ENCODE assay signal across 8 cellular contexts in genomic region chr14:45135181-45135580, GRCh38. TPM values are rescaled to one million over a fixed set of nuclear protein-coding genes. Genes with fewer than 3 reads are reported as not detected.
DNase-seq lines count a peak whose midpoint lies in the region; ATAC-seq and TF ChIP-seq lines count a peak whose summit lies in the region.

No MANE protein-coding gene starts in this region.

- no peaks in the 10 kb centered on the region for H3K27me3 Mint-ChIP-seq in stimulated activated naive CD8-positive, alpha-beta T cell treated with anti-CD3 and anti-CD28 coated beads, Interleukin-15, amount 100 ng/mL, for 72 hours

- peak overlapping the region; percentile 93 for H3K9ac ChIP-seq in GM23248

- H3K79me2 ChIP-seq in GM23248 (ENCODE audit: insufficient read depth), result peaks cover 78% of the 10 kb centered on the region

- H3K9me2 ChIP-seq in GM23248 (ENCODE audit: insufficient read depth), result no peaks in the 10 kb centered on the region

- no peak for TF ChIP-seq CTCF in 22Rv1 (IDR thresholded peaks at IDR 0.05)

- DNase-seq in GM23248 (peak; percentile 72), NK-92 (lab: John Stamatoyannopoulos, UW; ENCODE audit: unreplicated experiment) (no peak), HuH-7 (ENCODE audit: low spot score) (no peak)
- DNase-seq in activated naive CD4-positive, alpha-beta T cell treated with anti-CD3 and anti-CD28 coated beads, Interleukin-2, amount 50 U/mL, for 72 hours (ENCODE audit: low spot score in 2 of 2), result peak in 1 of 2 donors; percentile 9
- DNase-seq in stimulated activated naive CD8-positive, alpha-beta T cell treated with anti-CD3 and anti-CD28 coated beads, Interleukin-15, amount 100 ng/mL, for 72 hours, result no peak

- peaks cover 15 to 23% of the 10 kb centered on the region in 2 donors for H3K36me3 Mint-ChIP-seq in activated naive CD4-positive, alpha-beta T cell treated with anti-CD3 and anti-CD28 coated beads, Interleukin-2, amount 50 U/mL, for 72 hours

- H3K9me3 ChIP-seq in GM23248 (ENCODE audit: low read depth) (no peaks in the 10 kb centered on the region), iPS-18c (ENCODE audit: control insufficient read depth, insufficient read depth, low read length) (no peaks in the 10 kb centered on the region)

- H3K27ac ChIP-seq in 22Rv1 (peak overlapping the region; percentile 89), GM23248 (peak overlapping the region; percentile 76)

- WGBS in GM23248 (ENCODE audit: low coverage in 1 of 2, low lambda C conversion rate in 2 of 2, missing lambda C conversion rate in 2 of 2), 2 experiments, result 0 to 1% methylated on average over 7 of the region's 7 CpGs

- no peak for ATAC-seq in activated naive CD4-positive, alpha-beta T cell treated with anti-CD3 and anti-CD28 coated beads, Interleukin-2, amount 50 U/mL, for 72 hours
- no peak for ATAC-seq in stimulated activated naive CD8-positive, alpha-beta T cell treated with anti-CD3 and anti-CD28 coated beads, Interleukin-15, amount 100 ng/mL, for 72 hours
- ATAC-seq in GM19395 (IDR thresholded peaks at IDR 0.05; ENCODE audit: unreplicated experiment), result no peak

- no peaks in the 10 kb centered on the region for H3K27me3 ChIP-seq in GM23248 (replicated peaks; ENCODE audit: insufficient read depth)

- H3F3A ChIP-seq in GM23248 (ENCODE audit: insufficient read depth), result peaks cover 15% of the 10 kb centered on the region; the same call in 1 of the 2 replicates

- H3K4me3 Mint-ChIP-seq in stimulated activated naive CD8-positive, alpha-beta T cell treated with anti-CD3 and anti-CD28 coated beads, Interleukin-15, amount 100 ng/mL, for 72 hours, result peak overlapping the region; percentile 96 to 100

- peaks cover 26% of the 10 kb centered on the region for H3K4me1 Mint-ChIP-seq in stimulated activated naive CD8-positive, alpha-beta T cell treated with anti-CD3 and anti-CD28 coated beads, Interleukin-15, amount 100 ng/mL, for 72 hours

- H3K36me3 ChIP-seq in GM23248 (ENCODE audit: low read depth), result no peaks in the 10 kb centered on the region

- peak overlapping the region; percentile 90 for H3K4me3 ChIP-seq in GM23248
- peak overlapping the region; percentile 36; the same call in 1 of the 2 replicates for H3K4me3 ChIP-seq in iPS-18c (ENCODE audit: insufficient read depth, low read depth, low read length)

- in situ Hi-C loops in GM23248 (cut with MboI), result no loop called here

- H3K4me2 ChIP-seq in GM23248 (ENCODE audit: unreplicated experiment), result peak overlapping the region; percentile 93

- H4K20me1 ChIP-seq in GM23248 (ENCODE audit: insufficient read depth), result no peaks in the 10 kb centered on the region; the same call in 1 of the 2 replicates

- H2AFZ ChIP-seq in GM23248, result peak overlapping the region; percentile 100

- H3K9me3 Mint-ChIP-seq in activated naive CD4-positive, alpha-beta T cell treated with anti-CD3 and anti-CD28 coated beads, Interleukin-2, amount 50 U/mL, for 72 hours, result no peaks in the 10 kb centered on the region
- no peaks in the 10 kb centered on the region for H3K9me3 Mint-ChIP-seq in stimulated activated naive CD8-positive, alpha-beta T cell treated with anti-CD3 and anti-CD28 coated beads, Interleukin-15, amount 100 ng/mL, for 72 hours

- H3K4me1 ChIP-seq in GM23248 (ENCODE audit: insufficient read depth), result peaks cover 21% of the 10 kb centered on the region

- H3K27ac Mint-ChIP-seq in activated naive CD4-positive, alpha-beta T cell treated with anti-CD3 and anti-CD28 coated beads, Interleukin-2, amount 50 U/mL, for 72 hours, result peak overlapping the region; percentile 97 to 100
- peak overlapping the region; percentile 99 to 100 for H3K27ac Mint-ChIP-seq in stimulated activated naive CD8-positive, alpha-beta T cell treated with anti-CD3 and anti-CD28 coated beads, Interleukin-15, amount 100 ng/mL, for 72 hours

RNA-seq across cellular contexts. Expression of gene FANCM, which starts 0.5 kb away (rescaled TPM):
- 4.6 and 6.7 TPM in 2 replicates for total RNA-seq in GM23248 (2014; rRNA removed; shearing (Covaris generic))
- polyA plus RNA-seq in GM23248 (2016; fragmentation: Nextera tagmentation; extraction: Ambion mirVana), result 3.0 and 4.1 TPM in 2 replicates
- 10 to 100 TPM; 17.5 to 24.8 TPM for total RNA-seq in activated naive CD4-positive, alpha-beta T cell treated with anti-CD3 and anti-CD28 coated beads, Interleukin-2, amount 50 U/mL, for 72 hours

RNA-seq across cellular contexts. Expression of gene FKBP3, which starts 0.9 kb away (rescaled TPM):
- total RNA-seq in GM23248 (2014; rRNA removed; shearing (Covaris generic)), result 28.3 and 40.9 TPM in 2 replicates
- polyA plus RNA-seq in GM23248 (2016; fragmentation: Nextera tagmentation; extraction: Ambion mirVana), result 124 and 125 TPM in 2 replicates
- 10 to 100 TPM; 57.5 to 76.9 TPM for total RNA-seq in activated naive CD4-positive, alpha-beta T cell treated with anti-CD3 and anti-CD28 coated beads, Interleukin-2, amount 50 U/mL, for 72 hours

RNA-seq across cellular contexts. Expression of gene PRPF39, which starts 51.3 kb away (rescaled TPM):
- total RNA-seq in GM23248 (2014; rRNA removed; shearing (Covaris generic)), result 18.6 and 36.8 TPM in 2 replicates
- 17.5 and 19.8 TPM in 2 replicates for polyA plus RNA-seq in GM23248 (2016; fragmentation: Nextera tagmentation; extraction: Ambion mirVana)
- 10 to 100 TPM; 50.2 to 63.5 TPM for total RNA-seq in activated naive CD4-positive, alpha-beta T cell treated with anti-CD3 and anti-CD28 coated beads, Interleukin-2, amount 50 U/mL, for 72 hours
